ENCODE assay signal across 25 cellular contexts in the genomic region with DNA sequence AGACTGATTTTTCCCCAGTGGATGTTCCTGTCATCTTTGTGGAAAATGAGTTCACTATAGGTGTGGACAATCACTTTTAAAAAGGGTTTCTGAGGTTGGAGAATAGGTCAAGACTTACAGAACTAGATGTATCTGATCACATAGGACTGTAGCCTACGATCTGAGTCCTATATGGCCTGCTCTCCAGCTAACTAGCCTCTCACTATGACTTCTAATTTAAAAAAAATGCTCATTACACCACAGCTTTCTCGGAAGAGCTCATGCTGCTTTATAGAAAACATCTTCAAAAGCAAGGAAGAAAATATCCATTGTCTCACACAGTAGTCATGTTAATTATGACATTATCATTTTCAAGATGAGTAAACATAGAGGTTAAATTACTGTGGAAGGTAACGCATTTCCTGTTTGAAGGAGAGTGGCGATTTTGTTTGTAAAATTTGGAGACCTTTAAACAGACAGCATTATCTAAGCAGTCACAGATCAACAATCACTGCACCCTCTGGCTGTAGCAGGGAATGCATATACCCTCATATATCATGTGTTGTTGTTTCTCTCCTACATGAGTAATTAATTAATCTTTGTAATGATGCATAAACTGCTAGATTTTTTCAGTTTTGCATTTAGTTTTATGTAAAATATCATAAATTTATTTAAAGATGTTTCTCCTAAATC.
"Had no signal": no experiment of that assay in that cellular context is flagged by ENCODE, and none has a peak within 500 bp of the region (broad histone marks: within the 10 kb centered on the region; RNA-seq: fewer than 3 reads in every experiment).

No MANE protein-coding gene starts in this region.

- ATAC-seq: left lobe of liver; naive thymus-derived CD4-positive, alpha-beta T cell; psoas muscle; right cardiac atrium; stimulated activated effector memory CD8-positive, alpha-beta T cell treated with anti-CD3 and anti-CD28 coated beads, Interleukin-12 subunit alpha, Interleukin-12 subunit beta, amount 100 ng/mL, for 72 hours had no signal

- H3K36me3 Mint-ChIP-seq: memory B cell; mesothelial cell of epicardium; naive thymus-derived CD4-positive, alpha-beta T cell; stimulated activated effector memory CD8-positive, alpha-beta T cell treated with anti-CD3 and anti-CD28 coated beads, Interleukin-12 subunit alpha, Interleukin-12 subunit beta, amount 100 ng/mL, for 72 hours had no signal

- H3K4me3 ChIP-seq: dorsolateral prefrontal cortex, esophagus muscularis mucosa, lung, ovary, psoas muscle, sigmoid colon, stomach, thyroid gland had no signal

- H3K27me3 Mint-ChIP-seq: memory B cell; naive thymus-derived CD4-positive, alpha-beta T cell had no signal

- DNase-seq: dorsolateral prefrontal cortex; effector CD4-positive, alpha-beta T cell; foreskin melanocyte; hypothalamus; kidney; naive thymus-derived CD4-positive, alpha-beta T cell; nucleus accumbens; ovary; posterior cingulate gyrus; psoas muscle; right cardiac atrium; sigmoid colon; stimulated activated CD4-positive, alpha-beta T cell treated with anti-CD3 and anti-CD28 coated beads, Interleukin-2, amount 100 ng/mL, for 24 hours; stimulated activated CD4-positive, alpha-beta T cell treated with anti-CD3 and anti-CD28 coated beads, Interleukin-4, amount 100 ng/mL, for 24 hours; stimulated activated naive CD4-positive, alpha-beta T cell treated with Interleukin-2 at 50 U/mL for 16 hours; stomach; thyroid gland; trophoblast cell had no signal

- H3K27ac ChIP-seq: dorsolateral prefrontal cortex, esophagus muscularis mucosa, ovary, psoas muscle, sigmoid colon, stomach, thyroid gland had no signal

- H3K4me3 Mint-ChIP-seq: memory B cell; mesothelial cell of epicardium; naive thymus-derived CD4-positive, alpha-beta T cell; nephron; stimulated activated effector memory CD8-positive, alpha-beta T cell treated with anti-CD3 and anti-CD28 coated beads, Interleukin-12 subunit alpha, Interleukin-12 subunit beta, amount 100 ng/mL, for 72 hours had no signal

- H3K27me3 ChIP-seq: dorsolateral prefrontal cortex, esophagus muscularis mucosa, ovary, sigmoid colon, stomach, thyroid gland had no signal

- H3K36me3 ChIP-seq: esophagus muscularis mucosa, ovary, sigmoid colon, stomach, thyroid gland had no signal

- H3K4me1 Mint-ChIP-seq: memory B cell; mesothelial cell of epicardium; naive thymus-derived CD4-positive, alpha-beta T cell; nephron; stimulated activated effector memory CD8-positive, alpha-beta T cell treated with anti-CD3 and anti-CD28 coated beads, Interleukin-12 subunit alpha, Interleukin-12 subunit beta, amount 100 ng/mL, for 72 hours had no signal

- H3K27ac Mint-ChIP-seq: memory B cell; mesothelial cell of epicardium; naive thymus-derived CD4-positive, alpha-beta T cell; nephron; stimulated activated effector memory CD8-positive, alpha-beta T cell treated with anti-CD3 and anti-CD28 coated beads, Interleukin-12 subunit alpha, Interleukin-12 subunit beta, amount 100 ng/mL, for 72 hours had no signal

- H3K9me3 ChIP-seq: esophagus muscularis mucosa, ovary, psoas muscle, sigmoid colon, thyroid gland had no signal

- H3K4me1 ChIP-seq: esophagus muscularis mucosa, psoas muscle, sigmoid colon, stomach, thyroid gland had no signal
